ENCODE assay signal across 1 cellular context in genomic region chr16:85947511-85948509, GRCh38.
TF ChIP-seq lines count a peak whose summit lies in the region.

No MANE protein-coding gene starts in this region.

TF ChIP-seq in GM23338, 12 proteins besides CTCF, POLR2A, EP300 and RAD21 (continued from another document):
- TF ChIP-seq, protein P1, sequence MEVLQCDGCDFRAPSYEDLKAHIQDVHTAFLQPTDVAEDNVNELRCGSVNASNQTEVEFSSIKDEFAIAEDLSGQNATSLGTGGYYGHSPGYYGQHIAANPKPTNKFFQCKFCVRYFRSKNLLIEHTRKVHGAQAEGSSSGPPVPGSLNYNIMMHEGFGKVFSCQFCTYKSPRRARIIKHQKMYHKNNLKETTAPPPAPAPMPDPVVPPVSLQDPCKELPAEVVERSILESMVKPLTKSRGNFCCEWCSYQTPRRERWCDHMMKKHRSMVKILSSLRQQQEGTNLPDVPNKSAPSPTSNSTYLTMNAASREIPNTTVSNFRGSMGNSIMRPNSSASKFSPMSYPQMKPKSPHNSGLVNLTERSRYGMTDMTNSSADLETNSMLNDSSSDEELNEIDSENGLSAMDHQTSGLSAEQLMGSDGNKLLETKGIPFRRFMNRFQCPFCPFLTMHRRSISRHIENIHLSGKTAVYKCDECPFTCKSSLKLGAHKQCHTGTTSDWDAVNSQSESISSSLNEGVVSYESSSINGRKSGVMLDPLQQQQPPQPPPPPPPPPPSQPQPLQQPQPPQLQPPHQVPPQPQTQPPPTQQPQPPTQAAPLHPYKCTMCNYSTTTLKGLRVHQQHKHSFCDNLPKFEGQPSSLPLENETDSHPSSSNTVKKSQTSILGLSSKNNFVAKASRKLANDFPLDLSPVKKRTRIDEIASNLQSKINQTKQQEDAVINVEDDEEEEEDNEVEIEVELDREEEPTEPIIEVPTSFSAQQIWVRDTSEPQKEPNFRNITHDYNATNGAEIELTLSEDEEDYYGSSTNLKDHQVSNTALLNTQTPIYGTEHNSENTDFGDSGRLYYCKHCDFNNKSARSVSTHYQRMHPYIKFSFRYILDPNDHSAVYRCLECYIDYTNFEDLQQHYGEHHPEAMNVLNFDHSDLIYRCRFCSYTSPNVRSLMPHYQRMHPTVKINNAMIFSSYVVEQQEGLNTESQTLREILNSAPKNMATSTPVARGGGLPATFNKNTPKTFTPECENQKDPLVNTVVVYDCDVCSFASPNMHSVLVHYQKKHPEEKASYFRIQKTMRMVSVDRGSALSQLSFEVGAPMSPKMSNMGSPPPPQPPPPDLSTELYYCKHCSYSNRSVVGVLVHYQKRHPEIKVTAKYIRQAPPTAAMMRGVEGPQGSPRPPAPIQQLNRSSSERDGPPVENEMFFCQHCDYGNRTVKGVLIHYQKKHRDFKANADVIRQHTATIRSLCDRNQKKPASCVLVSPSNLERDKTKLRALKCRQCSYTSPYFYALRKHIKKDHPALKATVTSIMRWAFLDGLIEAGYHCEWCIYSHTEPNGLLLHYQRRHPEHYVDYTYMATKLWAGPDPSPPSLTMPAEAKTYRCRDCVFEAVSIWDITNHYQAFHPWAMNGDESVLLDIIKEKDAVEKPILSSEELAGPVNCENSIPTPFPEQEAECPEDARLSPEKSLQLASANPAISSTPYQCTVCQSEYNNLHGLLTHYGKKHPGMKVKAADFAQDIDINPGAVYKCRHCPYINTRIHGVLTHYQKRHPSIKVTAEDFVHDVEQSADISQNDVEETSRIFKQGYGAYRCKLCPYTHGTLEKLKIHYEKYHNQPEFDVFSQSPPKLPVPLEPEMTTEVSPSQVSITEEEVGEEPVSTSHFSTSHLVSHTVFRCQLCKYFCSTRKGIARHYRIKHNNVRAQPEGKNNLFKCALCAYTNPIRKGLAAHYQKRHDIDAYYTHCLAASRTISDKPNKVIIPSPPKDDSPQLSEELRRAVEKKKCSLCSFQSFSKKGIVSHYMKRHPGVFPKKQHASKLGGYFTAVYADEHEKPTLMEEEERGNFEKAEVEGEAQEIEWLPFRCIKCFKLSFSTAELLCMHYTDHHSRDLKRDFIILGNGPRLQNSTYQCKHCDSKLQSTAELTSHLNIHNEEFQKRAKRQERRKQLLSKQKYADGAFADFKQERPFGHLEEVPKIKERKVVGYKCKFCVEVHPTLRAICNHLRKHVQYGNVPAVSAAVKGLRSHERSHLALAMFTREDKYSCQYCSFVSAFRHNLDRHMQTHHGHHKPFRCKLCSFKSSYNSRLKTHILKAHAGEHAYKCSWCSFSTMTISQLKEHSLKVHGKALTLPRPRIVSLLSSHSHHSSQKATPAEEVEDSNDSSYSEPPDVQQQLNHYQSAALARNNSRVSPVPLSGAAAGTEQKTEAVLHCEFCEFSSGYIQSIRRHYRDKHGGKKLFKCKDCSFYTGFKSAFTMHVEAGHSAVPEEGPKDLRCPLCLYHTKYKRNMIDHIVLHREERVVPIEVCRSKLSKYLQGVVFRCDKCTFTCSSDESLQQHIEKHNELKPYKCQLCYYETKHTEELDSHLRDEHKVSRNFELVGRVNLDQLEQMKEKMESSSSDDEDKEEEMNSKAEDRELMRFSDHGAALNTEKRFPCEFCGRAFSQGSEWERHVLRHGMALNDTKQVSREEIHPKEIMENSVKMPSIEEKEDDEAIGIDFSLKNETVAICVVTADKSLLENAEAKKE (CRISPR knock-in tag; IDR thresholded peaks at IDR 0.05) = no peak
- TF ChIP-seq ZNF114 (CRISPR knock-in tag; IDR thresholded peaks at IDR 0.05) (no peak), EZH2 (IDR thresholded peaks at IDR 0.05; ENCODE audit: low read depth, unreplicated experiment) (no peak), JUNB (IDR thresholded peaks at IDR 0.05; ENCODE audit: unreplicated experiment) (no peak), EZH2phosphoT487 (IDR thresholded peaks at IDR 0.05; ENCODE audit: unreplicated experiment) (no peak), STAT1 (IDR thresholded peaks at IDR 0.05; ENCODE audit: unreplicated experiment) (no peak)
- TF ChIP-seq, protein P2, sequence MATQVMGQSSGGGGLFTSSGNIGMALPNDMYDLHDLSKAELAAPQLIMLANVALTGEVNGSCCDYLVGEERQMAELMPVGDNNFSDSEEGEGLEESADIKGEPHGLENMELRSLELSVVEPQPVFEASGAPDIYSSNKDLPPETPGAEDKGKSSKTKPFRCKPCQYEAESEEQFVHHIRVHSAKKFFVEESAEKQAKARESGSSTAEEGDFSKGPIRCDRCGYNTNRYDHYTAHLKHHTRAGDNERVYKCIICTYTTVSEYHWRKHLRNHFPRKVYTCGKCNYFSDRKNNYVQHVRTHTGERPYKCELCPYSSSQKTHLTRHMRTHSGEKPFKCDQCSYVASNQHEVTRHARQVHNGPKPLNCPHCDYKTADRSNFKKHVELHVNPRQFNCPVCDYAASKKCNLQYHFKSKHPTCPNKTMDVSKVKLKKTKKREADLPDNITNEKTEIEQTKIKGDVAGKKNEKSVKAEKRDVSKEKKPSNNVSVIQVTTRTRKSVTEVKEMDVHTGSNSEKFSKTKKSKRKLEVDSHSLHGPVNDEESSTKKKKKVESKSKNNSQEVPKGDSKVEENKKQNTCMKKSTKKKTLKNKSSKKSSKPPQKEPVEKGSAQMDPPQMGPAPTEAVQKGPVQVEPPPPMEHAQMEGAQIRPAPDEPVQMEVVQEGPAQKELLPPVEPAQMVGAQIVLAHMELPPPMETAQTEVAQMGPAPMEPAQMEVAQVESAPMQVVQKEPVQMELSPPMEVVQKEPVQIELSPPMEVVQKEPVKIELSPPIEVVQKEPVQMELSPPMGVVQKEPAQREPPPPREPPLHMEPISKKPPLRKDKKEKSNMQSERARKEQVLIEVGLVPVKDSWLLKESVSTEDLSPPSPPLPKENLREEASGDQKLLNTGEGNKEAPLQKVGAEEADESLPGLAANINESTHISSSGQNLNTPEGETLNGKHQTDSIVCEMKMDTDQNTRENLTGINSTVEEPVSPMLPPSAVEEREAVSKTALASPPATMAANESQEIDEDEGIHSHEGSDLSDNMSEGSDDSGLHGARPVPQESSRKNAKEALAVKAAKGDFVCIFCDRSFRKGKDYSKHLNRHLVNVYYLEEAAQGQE (IDR thresholded peaks at IDR 0.05; ENCODE audit: unreplicated experiment) = no peak
